8 cellular contexts compared by ENCODE assay signal in genomic region chr18:5309888-5310470, GRCh38. TPM values are rescaled to one million over a fixed set of nuclear protein-coding genes. Genes with fewer than 3 reads are reported as not detected.
DNase-seq lines count a peak whose midpoint lies in the region; ATAC-seq and TF ChIP-seq lines count a peak whose summit lies in the region.

No MANE protein-coding gene starts in this region.

- ATAC-seq in HG03520 (IDR thresholded peaks at IDR 0.05; ENCODE audit: unreplicated experiment) (peak; percentile 97), WTC11 (no peak)
- ATAC-seq in activated T-cell treated with anti-CD3 and anti-CD28 coated beads, Interleukin-2, amount 50 U/mL, for 72 hours (replicated peaks in 1 of 2) = peak; percentile 91 to 97

- DNase-seq in GDM1 (lab: John Stamatoyannopoulos, UW) (peak; percentile 1), GM20000 (ENCODE audit: low spot score) (peak; percentile 37), head of caudate nucleus (no peak), WTC11 (ENCODE audit: low spot score) (no peak), NCI-H1092 treated with DMSO at 0.1 percent for 48 hours (lab: John Stamatoyannopoulos, UW) (no peak)
- peak; percentile 34 to 46 for DNase-seq in activated T-cell treated with anti-CD3 and anti-CD28 coated beads, Interleukin-2, amount 50 U/mL, for 72 hours
- peak; percentile 1 for DNase-seq in stimulated activated naive CD4-positive, alpha-beta T cell treated with Interleukin-2 at 50 U/mL for 16 hours (lab: John Stamatoyannopoulos, UW)

- peak overlapping the region; percentile 92 for H3K27ac Mint-ChIP-seq in activated T-cell treated with anti-CD3 and anti-CD28 coated beads, Interleukin-2, amount 50 U/mL, for 72 hours
- no peak overlapping the region for H3K27ac Mint-ChIP-seq in WTC11

- peaks cover 19% of the 10 kb centered on the region for H3K4me1 Mint-ChIP-seq in activated T-cell treated with anti-CD3 and anti-CD28 coated beads, Interleukin-2, amount 50 U/mL, for 72 hours (ENCODE audit: low read depth)
- H3K4me1 Mint-ChIP-seq in WTC11 = no peaks in the 10 kb centered on the region

- TF ChIP-seq CTCF in GM20000 (IDR thresholded peaks at IDR 0.05; ENCODE audit: extremely low read depth, missing control alignments) (no peak), WTC11 (IDR thresholded peaks at IDR 0.05) (no peak)

- no peaks in the 10 kb centered on the region for H3K9me3 Mint-ChIP-seq in activated T-cell treated with anti-CD3 and anti-CD28 coated beads, Interleukin-2, amount 50 U/mL, for 72 hours
- H3K9me3 Mint-ChIP-seq in WTC11 = no peaks in the 10 kb centered on the region

- H3K27me3 Mint-ChIP-seq in activated T-cell treated with anti-CD3 and anti-CD28 coated beads, Interleukin-2, amount 50 U/mL, for 72 hours (ENCODE audit: low read depth) = no peaks in the 10 kb centered on the region
- H3K27me3 Mint-ChIP-seq in WTC11 (ENCODE audit: low read depth) = no peaks in the 10 kb centered on the region; the same call in 1 of the 2 replicates

- POLR2A ChIA-PET in WTC11 (lab: Charles Lee) = no interaction called here

- H3K36me3 Mint-ChIP-seq in activated T-cell treated with anti-CD3 and anti-CD28 coated beads, Interleukin-2, amount 50 U/mL, for 72 hours (ENCODE audit: insufficient read depth in 2 of 2) = no peaks in the 10 kb centered on the region
- H3K36me3 Mint-ChIP-seq in WTC11 = no peaks in the 10 kb centered on the region

- CTCF ChIA-PET in WTC11 (lab: Charles Lee) = no interaction called here

- H3K4me3 Mint-ChIP-seq in activated T-cell treated with anti-CD3 and anti-CD28 coated beads, Interleukin-2, amount 50 U/mL, for 72 hours = peak overlapping the region; percentile 74 to 94
- H3K4me3 Mint-ChIP-seq in WTC11 = no peak overlapping the region

- intact Hi-C loops in head of caudate nucleus (cut with DNase I) = no loop called here

TF ChIP-seq in WTC11, 78 proteins besides CTCF, POLR2A, EP300 and RAD21:
- no peak for TF ChIP-seq JAZF1 (CRISPR knock-in tag; IDR thresholded peaks at IDR 0.05)
- no peak for TF ChIP-seq FOXP1 (CRISPR knock-in tag; IDR thresholded peaks at IDR 0.05; ENCODE audit: borderline replicate concordance)
- no peak for TF ChIP-seq NR3C1 (CRISPR knock-in tag; conservative IDR thresholded peaks at IDR 0.05; ENCODE audit: low read depth)
- TF ChIP-seq ZNF671 (CRISPR knock-in tag; IDR thresholded peaks at IDR 0.05) = no peak
- TF ChIP-seq SMAD4 (CRISPR knock-in tag; IDR thresholded peaks at IDR 0.05) = no peak
- no peak for TF ChIP-seq ZNF232 (CRISPR knock-in tag; IDR thresholded peaks at IDR 0.05)
- no peak for TF ChIP-seq SMAD3 (CRISPR knock-in tag; IDR thresholded peaks at IDR 0.05; ENCODE audit: borderline replicate concordance)
- TF ChIP-seq, protein P1, sequence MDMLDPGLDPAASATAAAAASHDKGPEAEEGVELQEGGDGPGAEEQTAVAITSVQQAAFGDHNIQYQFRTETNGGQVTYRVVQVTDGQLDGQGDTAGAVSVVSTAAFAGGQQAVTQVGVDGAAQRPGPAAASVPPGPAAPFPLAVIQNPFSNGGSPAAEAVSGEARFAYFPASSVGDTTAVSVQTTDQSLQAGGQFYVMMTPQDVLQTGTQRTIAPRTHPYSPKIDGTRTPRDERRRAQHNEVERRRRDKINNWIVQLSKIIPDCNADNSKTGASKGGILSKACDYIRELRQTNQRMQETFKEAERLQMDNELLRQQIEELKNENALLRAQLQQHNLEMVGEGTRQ (CRISPR knock-in tag; IDR thresholded peaks at IDR 0.05) = no peak
- no peak for TF ChIP-seq ZNF416 (CRISPR knock-in tag; IDR thresholded peaks at IDR 0.05)

RNA-seq across cellular contexts. Expression of gene ZBTB14, which starts 14.5 kb away (rescaled TPM):
- 10 to 100 TPM; 26.2 to 29.4 TPM for total RNA-seq in activated T-cell treated with anti-CD3 and anti-CD28 coated beads, Interleukin-2, amount 50 U/mL, for 72 hours
- 15.1 to 16.9 TPM (median 16.7 TPM) in 3 replicates for total RNA-seq in WTC11 (2021)

Comparison
In these comparisons a context has a peak if more than half of its experiments do, and no peak if none do; other contexts are left out.
1. DNase-seq: peak in GDM1 (single experiment), GM20000 (single experiment), activated T-cell treated with anti-CD3 and anti-CD28 coated beads, Interleukin-2, amount 50 U/mL, for 72 hours (2 of 2) and stimulated activated naive CD4-positive, alpha-beta T cell treated with Interleukin-2 at 50 U/mL for 16 hours (single experiment); none in head of caudate nucleus (0 of 42), WTC11 (single experiment) and NCI-H1092 treated with DMSO at 0.1 percent for 48 hours (single experiment).